ENCODE assay signal across 8 cellular contexts in the genomic region with DNA sequence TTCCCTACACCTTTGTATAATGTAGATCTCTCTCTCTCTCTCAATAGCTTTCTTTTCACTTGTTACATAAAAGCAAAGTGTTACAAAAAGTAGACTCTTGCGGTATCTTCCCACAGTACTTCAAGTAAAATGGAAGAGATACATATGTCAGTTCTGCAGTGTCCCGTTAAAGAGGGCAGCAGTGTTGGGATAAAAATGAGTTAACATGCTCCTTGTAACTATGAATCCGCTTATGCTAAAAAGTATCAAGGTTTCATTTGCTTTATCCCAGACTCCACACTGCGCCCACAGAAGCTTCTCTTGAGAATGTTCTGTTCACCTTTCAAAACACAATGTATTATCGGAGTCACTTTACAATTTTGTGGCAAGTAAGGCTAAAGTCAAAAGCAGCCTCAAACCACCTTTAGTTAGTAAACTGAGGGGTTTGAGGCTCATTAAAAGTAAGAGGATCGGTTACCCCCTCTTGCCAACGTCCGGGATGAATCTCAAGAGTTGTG. TPM values are rescaled to one million over a fixed set of nuclear protein-coding genes. Genes with fewer than 3 reads are reported as not detected.
A peak's percentile ranks its signal among the peaks of the same experiment; 100 is the strongest.
DNase-seq lines count a peak whose midpoint lies in the region; ATAC-seq, FAIRE-seq and TF ChIP-seq lines count a peak whose summit lies in the region.

No MANE protein-coding gene starts in this region.

- H3K4me1 Mint-ChIP-seq in astrocyte (ENCODE audit: low read depth, unreplicated experiment), result peaks cover 23% of the 10 kb centered on the region

- peak; percentile 11 for ATAC-seq in Right ventricle myocardium superior (ENCODE audit: poor library complexity)
- ATAC-seq in GM21381 (IDR thresholded peaks at IDR 0.05; ENCODE audit: unreplicated experiment), result no peak

- no peak for TF ChIP-seq POLR2A in suprapubic skin (IDR thresholded peaks at IDR 0.05)

- TF ChIP-seq CTCF in astrocyte (IDR thresholded peaks at IDR 0.05; ENCODE audit: insufficient read depth, low read depth, low read length) (no peak), kidney epithelial cell (IDR thresholded peaks at IDR 0.05; ENCODE audit: insufficient read depth, low read length, poor library complexity, severe bottlenecking) (no peak), suprapubic skin (IDR thresholded peaks at IDR 0.05) (no peak)

- H3K9me3 ChIP-seq in HUES48 (ENCODE audit: control insufficient read depth, insufficient read depth, low read length) (no peaks in the 10 kb centered on the region), astrocyte (ENCODE audit: insufficient read depth, low read depth, low read length) (no peaks in the 10 kb centered on the region), suprapubic skin (no peaks in the 10 kb centered on the region)

- H4K20me1 ChIP-seq in astrocyte (ENCODE audit: insufficient read depth, low read length), result peaks cover 18% of the 10 kb centered on the region

- H3K36me3 ChIP-seq in HUES48 (ENCODE audit: control insufficient read depth, insufficient read depth, low read length) (peaks cover 38% of the 10 kb centered on the region), astrocyte (ENCODE audit: insufficient read depth, low read length) (no peaks in the 10 kb centered on the region), kidney epithelial cell (ENCODE audit: control insufficient read depth, insufficient read depth, low read length) (no peaks in the 10 kb centered on the region), suprapubic skin (no peaks in the 10 kb centered on the region)

- peak overlapping the region; percentile 79 for H3K27ac Mint-ChIP-seq in astrocyte (ENCODE audit: unreplicated experiment)

- peak overlapping the region; percentile 90 for H3K4me3 Mint-ChIP-seq in astrocyte (ENCODE audit: unreplicated experiment)

- peak overlapping the region; percentile 84 for H3K9ac ChIP-seq in HUES48 (ENCODE audit: low read depth, low read length)
- H3K9ac ChIP-seq in astrocyte (ENCODE audit: low read length), result peak overlapping the region; percentile 96

- no peaks in the 10 kb centered on the region for H3K36me3 Mint-ChIP-seq in astrocyte (ENCODE audit: low read depth, unreplicated experiment)

- no peak for TF ChIP-seq EP300 in suprapubic skin (IDR thresholded peaks at IDR 0.05)

- no peaks in the 10 kb centered on the region for H3K27me3 ChIP-seq in HUES48 (ENCODE audit: control insufficient read depth, insufficient read depth, low read length)
- no peaks in the 10 kb centered on the region for H3K27me3 ChIP-seq in astrocyte (ENCODE audit: insufficient read depth, low read length)
- H3K27me3 ChIP-seq in kidney epithelial cell (ENCODE audit: control insufficient read depth, insufficient read depth, low read length), result no peaks in the 10 kb centered on the region
- H3K27me3 ChIP-seq in suprapubic skin, result no peaks in the 10 kb centered on the region

- H3K4me1 ChIP-seq in HUES48 (ENCODE audit: control insufficient read depth, insufficient read depth, low read length), result peaks cover 48% of the 10 kb centered on the region
- peaks cover 15% of the 10 kb centered on the region for H3K4me1 ChIP-seq in astrocyte (ENCODE audit: insufficient read depth, low read length)
- H3K4me1 ChIP-seq in suprapubic skin, result peaks cover 21% of the 10 kb centered on the region

- FAIRE-seq in astrocyte (lab: Jason Lieb, UNC), result peak; percentile 41

- peaks cover 56% of the 10 kb centered on the region for H3K79me2 ChIP-seq in astrocyte (ENCODE audit: insufficient read depth, low read length)

- H2AFZ ChIP-seq in astrocyte (ENCODE audit: low read depth, low read length), result peak overlapping the region; percentile 79

- H3K4me2 ChIP-seq in astrocyte (ENCODE audit: low read length), result peak overlapping the region; percentile 89

- H3K9me3 Mint-ChIP-seq in astrocyte (ENCODE audit: unreplicated experiment), result no peaks in the 10 kb centered on the region

- DNase-seq in Right ventricle myocardium superior (no peak), cardiac septum (ENCODE audit: low spot score) (no peak), astrocyte (ENCODE audit: low read depth) (peak; percentile 12), kidney epithelial cell (ENCODE audit: low read depth) (no peak), suprapubic skin (ENCODE audit: low spot score in 2 of 2) (no peak), activated gamma-delta T cell treated with Interleukin-2 at 50 U/mL for 16 hours (no peak)

- intact Hi-C loops in Right ventricle myocardium superior (cut with DNase I), result loop anchor here (5.0 kb wide), 1 partner anchor 87 kb away; the partner anchor contains the start of gene APBA1
- intact Hi-C loops in cardiac septum (cut with DNase I), result loop anchor here (2.0 kb wide), 1 partner anchor 86 kb away; the partner anchor contains the start of gene APBA1

- H3K27me3 Mint-ChIP-seq in astrocyte (ENCODE audit: low read depth, unreplicated experiment), result no peaks in the 10 kb centered on the region

- H3K4me3 ChIP-seq in HUES48 (ENCODE audit: low read depth, low read length), result peak overlapping the region; percentile 80
- peak overlapping the region; percentile 79 for H3K4me3 ChIP-seq in astrocyte (ENCODE audit: insufficient read depth, low read depth, low read length)
- H3K4me3 ChIP-seq in kidney epithelial cell (ENCODE audit: low read depth, low read length), result peak overlapping the region; percentile 74
- H3K4me3 ChIP-seq in suprapubic skin, result peak overlapping the region; percentile 81

- WGBS in suprapubic skin, result under 1% methylated on average over 8 of the region's 8 CpGs

- H3K27ac ChIP-seq in HUES48 (ENCODE audit: low read depth, low read length) (peak overlapping the region; percentile 97), astrocyte (ENCODE audit: low read depth, low read length) (peak overlapping the region; percentile 89), suprapubic skin (peak overlapping the region; percentile 98)

RNA-seq across cellular contexts. Expression of gene PTAR1, which starts 0.8 kb away (rescaled TPM):
- total RNA-seq in Right ventricle myocardium superior (22.5 TPM), cardiac septum (27.3 TPM), astrocyte (73.9 and 76.8 TPM in 2 replicates), kidney epithelial cell (54.4 and 59.7 TPM in 2 replicates), suprapubic skin (100 to 1,000 TPM in 1 of 4 donors, 10 to 100 TPM in 3; 44.3 to 108 (median 54.6) TPM)
